Comparison of ENCODE assay signal across 8 cellular contexts in the genomic region with DNA sequence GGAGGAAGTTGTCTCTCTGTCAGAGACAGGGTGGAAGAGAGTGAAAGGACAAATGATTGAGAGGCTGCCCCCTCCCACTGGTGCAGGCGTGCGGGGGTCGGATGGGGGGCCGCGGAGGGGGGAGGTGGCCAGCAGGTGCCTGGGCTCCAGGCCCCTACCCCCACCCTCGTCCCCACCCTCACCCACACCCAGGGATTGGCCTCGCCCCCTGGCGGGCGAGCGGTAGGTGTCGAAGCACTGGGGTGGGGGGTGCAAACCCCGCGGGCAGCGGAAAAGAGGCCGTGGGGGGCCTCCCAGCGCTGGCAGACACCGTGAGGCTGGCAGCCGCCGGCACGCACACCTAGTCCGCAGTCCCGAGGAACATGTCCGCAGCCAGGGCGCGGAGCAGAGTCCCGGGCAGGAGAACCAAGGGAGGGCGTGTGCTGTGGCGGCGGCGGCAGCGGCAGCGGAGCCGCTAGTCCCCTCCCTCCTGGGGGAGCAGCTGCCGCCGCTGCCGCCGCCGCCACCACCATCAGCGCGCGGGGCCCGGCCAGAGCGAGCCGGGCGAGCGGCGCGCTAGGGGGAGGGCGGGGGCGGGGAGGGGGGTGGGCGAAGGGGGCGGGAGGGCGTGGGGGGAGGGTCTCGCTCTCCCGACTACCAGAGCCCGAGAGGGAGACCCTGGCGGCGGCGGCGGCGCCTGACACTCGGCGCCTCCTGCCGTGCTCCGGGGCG. TPM values are rescaled to one million over a fixed set of nuclear protein-coding genes. Genes with fewer than 3 reads are reported as not detected.
A peak's percentile ranks its signal among the peaks of the same experiment; 100 is the strongest.
DNase-seq lines count a peak whose midpoint lies in the region; ATAC-seq, FAIRE-seq and TF ChIP-seq lines count a peak whose summit lies in the region.

A gene (plus strand): TSS at position 682 of the 711 bp plus-strand sequence. CDS start 32 bp downstream, outside the sequence.

- FAIRE-seq in GM18507 (lab: Jason Lieb, UNC): peak; percentile 44

- TF ChIP-seq CTCF in 22Rv1 (IDR thresholded peaks at IDR 0.05) (peak; percentile 76), coronary artery (IDR thresholded peaks at IDR 0.05) (peak; percentile 57)

- peak within 1 kb of the TSS; percentile 92 for H3K4me3 ChIP-seq in coronary artery

- ATAC-seq in HG02981 (IDR thresholded peaks at IDR 0.05; ENCODE audit: unreplicated experiment) (peak; percentile 58), left lobe of liver (peak; percentile 76)

- H3K27ac ChIP-seq in 22Rv1: peak within 1 kb of the TSS; percentile 85
- peak within 1 kb of the TSS; percentile 96 to 99 for H3K27ac ChIP-seq in coronary artery

- peak; percentile 60 for DNase-seq in GM18507 (ENCODE audit: extremely low spot score, insufficient read length, low read depth)
- peak; percentile 55 for DNase-seq in NCI-H2227 treated with DMSO at 0.1 percent for 48 hours (lab: John Stamatoyannopoulos, UW)
- DNase-seq in activated CD4-positive, alpha-beta T cell treated with anti-CD3 and anti-CD28 coated beads for 48 hours: peak; percentile 86
- peak; percentile 84 for DNase-seq in coronary artery (ENCODE audit: low spot score)
- DNase-seq in left lobe of liver (ENCODE audit: low spot score): peak; percentile 87
- DNase-seq in stimulated activated CD4-positive, alpha-beta T cell treated with anti-CD3 and anti-CD28 coated beads, Interleukin-2, amount 100 ng/mL, for 48 hours: peak; percentile 67 to 70

RNA-seq across cellular contexts. Expression of the gene that starts here (rescaled TPM):
- total RNA-seq in left lobe of liver: 25.6 TPM

Comparison
In these comparisons a context has a peak if more than half of its experiments do, and no peak if none do; other contexts are left out.
1. Peak in every context shown above with its lines: DNase-seq, ATAC-seq, H3K4me3 ChIP-seq and H3K27ac ChIP-seq.